Comparison of ENCODE assay signal across 13 cellular contexts in genomic region chr22:24845036-24845918, GRCh38. TPM values are rescaled to one million over a fixed set of nuclear protein-coding genes. Genes with fewer than 3 reads are reported as not detected.
DNase-seq lines count a peak whose midpoint lies in the region; ATAC-seq, FAIRE-seq and TF ChIP-seq lines count a peak whose summit lies in the region.
"Had no signal": no experiment of that assay in that cellular context is flagged by ENCODE, and none has a peak within 500 bp of the region (broad histone marks: within the 10 kb centered on the region; RNA-seq: fewer than 3 reads in every experiment).

No MANE protein-coding gene starts in this region.

- no peak overlapping the region for H2AFZ ChIP-seq in osteoblast (ENCODE audit: low read length)

- H3K4me1 ChIP-seq in osteoblast (ENCODE audit: insufficient read depth, low read length): no peaks in the 10 kb centered on the region

- FAIRE-seq in bronchial epithelial cell (lab: Jason Lieb, UNC) (no peak), GM12891 (lab: Jason Lieb, UNC) (no peak)

- no peak for TF ChIP-seq POLR2A in GM12891 (IDR thresholded peaks at IDR 0.05; ENCODE audit: low read depth, low read length)

- H3K4me3 ChIP-seq in MG63 (no peak overlapping the region), bronchial epithelial cell (ENCODE audit: low read depth, low read length) (no peak overlapping the region), osteoblast (ENCODE audit: insufficient read depth, low read length) (no peak overlapping the region), H7 (ENCODE audit: insufficient read depth, low read depth, low read length) (no peak overlapping the region)

- TF ChIP-seq CTCF in bronchial epithelial cell (IDR thresholded peaks at IDR 0.05; ENCODE audit: insufficient read depth, low read length, severe bottlenecking) (no peak), osteoblast (IDR thresholded peaks at IDR 0.05; ENCODE audit: extremely low read depth, low read depth, low read length) (no peak)

- H3K27me3 ChIP-seq in MG63 (no peaks in the 10 kb centered on the region), bronchial epithelial cell (ENCODE audit: control insufficient read depth, insufficient read depth, low read length) (no peaks in the 10 kb centered on the region), osteoblast (ENCODE audit: insufficient read depth, low read length) (no peaks in the 10 kb centered on the region), H7 (ENCODE audit: control insufficient read depth, insufficient read depth, low read length) (no peaks in the 10 kb centered on the region)

- no peaks in the 10 kb centered on the region for H4K20me1 ChIP-seq in osteoblast (ENCODE audit: insufficient read depth, low read length)

- H3K9me3 ChIP-seq in MG63 (no peaks in the 10 kb centered on the region), osteoblast (ENCODE audit: low read depth, low read length) (no peaks in the 10 kb centered on the region)
- H3K9me3 ChIP-seq: neutrophil had no signal

- H3K36me3 ChIP-seq in MG63 (no peaks in the 10 kb centered on the region), bronchial epithelial cell (ENCODE audit: control insufficient read depth, insufficient read depth, low read length) (no peaks in the 10 kb centered on the region), osteoblast (ENCODE audit: insufficient read depth, low read length) (no peaks in the 10 kb centered on the region), H7 (replicated peaks; ENCODE audit: control insufficient read depth, insufficient read depth, low read length) (no peaks in the 10 kb centered on the region; the same call in 1 of the 2 replicates)
- H3K36me3 ChIP-seq: neutrophil had no signal

- no peak overlapping the region for H3K4me2 ChIP-seq in osteoblast (ENCODE audit: insufficient read depth, low read length)

- H3K79me2 ChIP-seq in osteoblast (ENCODE audit: insufficient read depth, low read length): no peaks in the 10 kb centered on the region

- DNase-seq in Daoy (ENCODE audit: low read depth): peak; percentile 69
- peak; percentile 76 for DNase-seq in MG63
- DNase-seq in bronchial epithelial cell (ENCODE audit: low read depth): peak; percentile 6
- peak; percentile 91 for DNase-seq in osteoblast (ENCODE audit: insufficient read length, low spot score, missing footprints)
- no peak for DNase-seq in NCI-H1417 treated with DMSO at 0.1 percent for 48 hours (lab: John Stamatoyannopoulos, UW)
- no peak for DNase-seq in GM12891 (ENCODE audit: insufficient read length, low spot score)
- no peak for DNase-seq in H7
- DNase-seq: activated CD4-positive, CD25-positive, alpha-beta regulatory T cell; cerebellar nuclear complex; H9; SHP77 had no signal

- H3K27ac ChIP-seq in osteoblast (ENCODE audit: low read depth, low read length): no peak overlapping the region
- H3K27ac ChIP-seq: neutrophil had no signal

- no peak for ATAC-seq in GM18520 (IDR thresholded peaks at IDR 0.05; ENCODE audit: unreplicated experiment)

TF ChIP-seq in GM12891, 5 proteins besides CTCF, POLR2A, EP300 and RAD21:
- no peak for TF ChIP-seq PAX5 (IDR thresholded peaks at IDR 0.05; ENCODE audit: insufficient read depth, low read length, severe bottlenecking)
- TF ChIP-seq TAF1 (IDR thresholded peaks at IDR 0.05; ENCODE audit: low read depth, low read length): no peak
- TF ChIP-seq POU2F2 (IDR thresholded peaks at IDR 0.05; ENCODE audit: low read depth, low read length): no peak
- TF ChIP-seq SPI1 (IDR thresholded peaks at IDR 0.05; ENCODE audit: low read depth, low read length): no peak
- TF ChIP-seq POLR2AphosphoS5 (IDR thresholded peaks at IDR 0.05; ENCODE audit: low read depth, low read length): no peak
TF ChIP-seq in GM12891: peak in this region for 0.

RNA-seq across cellular contexts. Expression of gene SGSM1, which starts 39.3 kb away (rescaled TPM):
- total RNA-seq in Daoy (2014; rRNA removed; shearing (Covaris generic)): 0.12 TPM in 1 of 2 replicates, not detected in the other
- not detected in 2 replicates for total RNA-seq in MG63 (2014; rRNA removed; shearing (Covaris generic); ENCODE audit: low replicate concordance)
- total RNA-seq in bronchial epithelial cell: not detected in 2 replicates
- total RNA-seq in osteoblast: not detected in 2 replicates
- polyA plus RNA-seq in GM12891 (2012; ENCODE audit: low read depth, missing spikeins): not detected
- 1.1 and 2.3 TPM in 2 replicates for total RNA-seq in H7 (2014; rRNA removed; shearing (Covaris generic))

Comparison
In these comparisons a context has a peak if more than half of its experiments do, and no peak if none do; other contexts are left out.
1. DNase-seq: peak in Daoy (single experiment), MG63 (single experiment), bronchial epithelial cell (single experiment) and osteoblast (single experiment); none in NCI-H1417 treated with DMSO at 0.1 percent for 48 hours (single experiment), GM12891 (single experiment) and H7 (single experiment).